In genomic region chr10:92688927-92689662, GRCh38 we compare ENCODE assay signal across 8 cellular contexts. TPM values are rescaled to one million over a fixed set of nuclear protein-coding genes. Genes with fewer than 3 reads are reported as not detected.
DNase-seq lines count a peak whose midpoint lies in the region; ATAC-seq, FAIRE-seq and TF ChIP-seq lines count a peak whose summit lies in the region.

No MANE protein-coding gene starts in this region.

- H3K4me2 ChIP-seq in DOHH2 (ENCODE audit: low read length): peak overlapping the region; percentile 97
- peak overlapping the region; percentile 86 for H3K4me2 ChIP-seq in GM23338

- H3K27ac Mint-ChIP-seq in GM23338: no peak overlapping the region

- H3K27me3 ChIP-seq in DOHH2 (ENCODE audit: control insufficient read depth, low read length) (peaks cover 57% of the 10 kb centered on the region), GM23338 (ENCODE audit: insufficient read depth) (peaks cover 93% of the 10 kb centered on the region), small intestine (ENCODE audit: control insufficient read depth in 2 of 2, insufficient read depth in 2 of 2, low read length in 2 of 2) (peaks cover 9% of the 10 kb centered on the region in 2 donors)

- in situ Hi-C loops in astrocyte of the cerebellum (cut with HindIII; ENCODE audit: low sequenced_read_pairs): no loop called here

- H3F3A ChIP-seq in DOHH2 (ENCODE audit: control insufficient read depth, insufficient read depth) (peaks cover 25% of the 10 kb centered on the region), GM23338 (replicated peaks; ENCODE audit: low read depth) (peaks cover 35% of the 10 kb centered on the region)

- no peak for FAIRE-seq in small intestine (lab: Jason Lieb, UNC)

- H3K36me3 ChIP-seq in DOHH2 (ENCODE audit: control insufficient read depth, low read length): peaks cover 8% of the 10 kb centered on the region
- no peaks in the 10 kb centered on the region for H3K36me3 ChIP-seq in GM23338 (ENCODE audit: insufficient read depth)
- H3K36me3 ChIP-seq in small intestine (ENCODE audit: control insufficient read depth in 2 of 2, insufficient read depth in 2 of 2, low read length in 2 of 2): no peaks in the 10 kb centered on the region

- no peaks in the 10 kb centered on the region for H3K9me2 ChIP-seq in DOHH2 (replicated peaks; ENCODE audit: control insufficient read depth, low read length)
- 0 out of 2 replicates have a peak, but pooled peaks cover 3% of the 10 kb centered on the region for H3K9me2 ChIP-seq in GM23338 (ENCODE audit: insufficient read depth)

- DNase-seq in GM23338 (ENCODE audit: low spot score): peak; percentile 70
- peak; percentile 40 for DNase-seq in NCI-H2227 treated with DMSO at 0.1 percent for 48 hours (lab: John Stamatoyannopoulos, UW)
- no peak for DNase-seq in astrocyte of the cerebellum (ENCODE audit: low read depth)
- peak; percentile 54 for DNase-seq in iPS-NIHi11 (ENCODE audit: low spot score)
- no peak for DNase-seq in small intestine
- DNase-seq in activated CD4-positive, alpha-beta T cell treated with anti-CD3 and anti-CD28 coated beads, Interleukin-2, amount 50 U/mL, for 4 hours: no peak

- 1 to 2% (median 2%) methylated on average over 54 to 63 of the region's 63 CpGs for WGBS in small intestine, 3 donors

- peaks cover 27% of the 10 kb centered on the region for H3K4me1 Mint-ChIP-seq in GM23338

- H4K20me1 ChIP-seq in DOHH2 (ENCODE audit: control insufficient read depth, insufficient read depth, low read depth, low read length): 0 out of 2 replicates have a peak, but pooled peaks cover 4% of the 10 kb centered on the region
- H4K20me1 ChIP-seq in GM23338 (replicated peaks; ENCODE audit: insufficient read depth): peaks cover 12% of the 10 kb centered on the region; the same call in 1 of the 2 replicates

- no peaks in the 10 kb centered on the region for H3K79me2 ChIP-seq in DOHH2 (ENCODE audit: control insufficient read depth, low read length)
- H3K79me2 ChIP-seq in GM23338 (replicated peaks; ENCODE audit: insufficient read depth): no peaks in the 10 kb centered on the region

- no peaks in the 10 kb centered on the region; the same call in 2 of the 3 replicates for H3K36me3 Mint-ChIP-seq in GM23338 (ENCODE audit: low read depth)

- peaks cover 68% of the 10 kb centered on the region for H3K27me3 Mint-ChIP-seq in GM23338 (ENCODE audit: insufficient read depth, low read depth, poor library complexity)

- peak overlapping the region; percentile 75 for H3K4me3 Mint-ChIP-seq in GM23338

- TF ChIP-seq CTCF in DOHH2 (IDR thresholded peaks at IDR 0.05; ENCODE audit: low read depth, low read length, poor library complexity, severe bottlenecking) (peak; percentile 59), GM23338 (conservative IDR thresholded peaks at IDR 0.05; ENCODE audit: low read depth in 2 of 2) (peak in 1 of 2 experiments; percentile 35; a peak in 2 of 4 replicates), astrocyte of the cerebellum (IDR thresholded peaks at IDR 0.05; ENCODE audit: low read depth, low read length, missing control alignments) (no peak)

- H2AFZ ChIP-seq in GM23338: peak overlapping the region; percentile 89

- H3K4me3 ChIP-seq in DOHH2 (ENCODE audit: low read length) (peak overlapping the region; percentile 84), GM23338 (peak overlapping the region; percentile 56), astrocyte of the cerebellum (ENCODE audit: low read depth, low read length) (peak overlapping the region; percentile 55), small intestine (ENCODE audit: low read depth in 1 of 2, low read length in 2 of 2) (peak overlapping the region; percentile 63 to 81)

- peak; percentile 30 for ATAC-seq in GM23338
- no peak for ATAC-seq in HG03469 (IDR thresholded peaks at IDR 0.05; ENCODE audit: unreplicated experiment)

- peaks cover 2% of the 10 kb centered on the region; the same call in 1 of the 3 replicates for H3K9me3 Mint-ChIP-seq in GM23338

- H3K4me1 ChIP-seq in DOHH2 (ENCODE audit: control insufficient read depth, low read length): peaks cover 42% of the 10 kb centered on the region
- H3K4me1 ChIP-seq in GM23338 (ENCODE audit: insufficient read depth): peaks cover 25% of the 10 kb centered on the region
- no peaks in the 10 kb centered on the region for H3K4me1 ChIP-seq in small intestine (ENCODE audit: control insufficient read depth in 2 of 2, insufficient read depth in 1 of 2, low read depth in 1 of 2, low read length in 1 of 2)

- no peaks in the 10 kb centered on the region for H3K9me3 ChIP-seq in DOHH2 (ENCODE audit: control insufficient read depth, insufficient read depth, low read length)
- H3K9me3 ChIP-seq in small intestine (ENCODE audit: control insufficient read depth, low read depth): no peaks in the 10 kb centered on the region

- H3K27ac ChIP-seq in DOHH2 (ENCODE audit: low read depth, low read length) (no peak overlapping the region), GM23338 (ENCODE audit: low read depth) (no peak overlapping the region), small intestine (ENCODE audit: low read depth in 1 of 2, low read length in 1 of 2) (peak overlapping the region in 1 of 2 donors; percentile 64)

TF ChIP-seq in GM23338, 12 proteins besides CTCF, POLR2A, EP300 and RAD21:
- TF ChIP-seq EZH2 (IDR thresholded peaks at IDR 0.05; ENCODE audit: low read depth, unreplicated experiment) (peak; percentile 94), EZH2phosphoT487 (IDR thresholded peaks at IDR 0.05; ENCODE audit: unreplicated experiment) (peak; percentile 96), ZNF114 (CRISPR knock-in tag; IDR thresholded peaks at IDR 0.05) (no peak)

RNA-seq across cellular contexts. Expression of gene HHEX, which starts 0.7 kb away (rescaled TPM):
- total RNA-seq in GM23338 (2014; rRNA removed; shearing (Covaris generic)): 0.39 and 0.59 TPM in 2 replicates
- polyA plus RNA-seq in GM23338 (2016; fragmentation: Nextera tagmentation; extraction: Ambion mirVana): 0.99 and 2.0 TPM in 2 replicates
- 1 to 10 TPM in 2 of 3 donors, under 1 TPM in 1; 0.67 to 8.4 (median 3.5) TPM for polyA plus RNA-seq in small intestine

Comparison
In these comparisons a context has a peak if more than half of its experiments do, and no peak if none do; other contexts are left out.
1. DNase-seq: peak in GM23338 (single experiment), NCI-H2227 treated with DMSO at 0.1 percent for 48 hours (single experiment) and iPS-NIHi11 (single experiment); none in astrocyte of the cerebellum (single experiment), small intestine (single experiment) and activated CD4-positive, alpha-beta T cell treated with anti-CD3 and anti-CD28 coated beads, Interleukin-2, amount 50 U/mL, for 4 hours (0 of 2).
2. Peak in every context shown above with its lines, with median percentiles within 50 percentile points of each other: H3K4me3 ChIP-seq.